ENCODE assay signal across 1 cellular context in the genomic region with DNA sequence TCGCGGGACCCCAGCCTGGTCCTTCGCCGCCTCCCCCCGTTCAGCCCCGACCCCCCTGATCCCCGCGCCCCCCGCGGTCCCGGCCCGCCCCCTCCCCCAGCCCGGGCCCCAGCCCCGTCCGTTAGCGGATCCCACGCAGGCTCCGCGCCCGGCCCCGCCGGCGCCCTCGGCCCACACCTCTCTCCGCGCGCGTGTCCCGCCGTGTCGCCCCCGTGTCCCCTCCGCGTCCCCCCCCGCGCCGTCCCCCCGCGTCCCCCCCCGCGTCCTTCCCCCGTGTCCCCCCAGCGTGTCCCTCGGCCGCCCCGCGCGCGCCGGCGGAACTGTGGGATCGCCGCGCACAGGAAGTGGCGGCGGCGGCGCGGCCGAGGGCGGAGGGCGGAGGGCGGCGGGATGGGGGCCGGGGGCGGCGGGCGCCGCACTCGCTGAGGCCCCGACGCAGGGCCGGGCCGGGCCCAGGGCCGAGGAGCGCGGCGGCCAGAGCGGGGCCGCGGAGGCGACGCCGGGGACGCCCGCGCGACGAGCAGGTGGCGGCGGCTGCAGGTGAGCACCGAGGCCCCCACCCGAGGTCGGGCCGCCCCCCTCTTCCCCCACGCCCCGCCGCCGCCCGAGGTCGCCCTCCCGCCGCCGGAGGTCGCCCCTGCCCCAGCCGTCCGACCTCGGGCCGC.
TF ChIP-seq lines count a peak whose summit lies in the region.

A gene with protein sequence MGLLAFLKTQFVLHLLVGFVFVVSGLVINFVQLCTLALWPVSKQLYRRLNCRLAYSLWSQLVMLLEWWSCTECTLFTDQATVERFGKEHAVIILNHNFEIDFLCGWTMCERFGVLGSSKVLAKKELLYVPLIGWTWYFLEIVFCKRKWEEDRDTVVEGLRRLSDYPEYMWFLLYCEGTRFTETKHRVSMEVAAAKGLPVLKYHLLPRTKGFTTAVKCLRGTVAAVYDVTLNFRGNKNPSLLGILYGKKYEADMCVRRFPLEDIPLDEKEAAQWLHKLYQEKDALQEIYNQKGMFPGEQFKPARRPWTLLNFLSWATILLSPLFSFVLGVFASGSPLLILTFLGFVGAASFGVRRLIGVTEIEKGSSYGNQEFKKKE (plus strand): TSS at position 418 of the 665 bp plus-strand sequence. CDS start 94,459 bp downstream, outside the sequence.

TF ChIP-seq in HepG2, 621 proteins besides CTCF, POLR2A, EP300 and RAD21 (continued from another document):
- TF ChIP-seq GABPA (IDR thresholded peaks at IDR 0.05; ENCODE audit: low read depth, low read length) (peak; percentile 48), GABPA (CRISPR knock-in tag; IDR thresholded peaks at IDR 0.05; ENCODE audit: low read depth) (no peak), GABPB1 (CRISPR knock-in tag; IDR thresholded peaks at IDR 0.05) (peak; percentile 20; the same call in 1 of the 2 replicates), FLYWCH1 (CRISPR knock-in tag; IDR thresholded peaks at IDR 0.05) (no peak)
- TF ChIP-seq, protein P1, sequence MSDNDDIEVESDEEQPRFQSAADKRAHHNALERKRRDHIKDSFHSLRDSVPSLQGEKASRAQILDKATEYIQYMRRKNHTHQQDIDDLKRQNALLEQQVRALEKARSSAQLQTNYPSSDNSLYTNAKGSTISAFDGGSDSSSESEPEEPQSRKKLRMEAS (IDR thresholded peaks at IDR 0.05) = peak; percentile 36; the same call in 1 of the 2 replicates
- TF ChIP-seq, protein P2, sequence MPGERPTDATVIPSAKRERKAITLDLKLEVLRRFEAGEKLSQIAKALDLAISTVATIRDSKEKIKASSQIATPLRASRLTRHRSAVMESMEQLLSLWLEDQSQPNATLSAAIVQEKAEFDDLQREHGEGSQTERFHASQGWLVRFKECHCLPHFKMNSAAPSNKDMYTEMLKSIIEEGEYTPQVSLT (CRISPR knock-in tag; IDR thresholded peaks at IDR 0.05; ENCODE audit: borderline replicate concordance, low read depth) = no peak
